Comparison of ENCODE assay signal across 1 cellular context in genomic region chr11:19976281-19976941, GRCh38.
TF ChIP-seq lines count a peak whose summit lies in the region.

No MANE protein-coding gene starts in this region.

TF ChIP-seq in HepG2, 621 proteins besides CTCF, POLR2A, EP300 and RAD21 (continued from another document and continues in another):
- TF ChIP-seq AFF4 (CRISPR knock-in tag; IDR thresholded peaks at IDR 0.05) (0 out of 2 replicates have a peak, but pooled peaks have one; percentile 22), PHF21A (CRISPR knock-in tag; IDR thresholded peaks at IDR 0.05) (peak; percentile 62), HDAC1 (CRISPR knock-in tag; IDR thresholded peaks at IDR 0.05) (peak; percentile 77), RXRA (CRISPR knock-in tag; IDR thresholded peaks at IDR 0.05) (0 out of 2 replicates have a peak, but pooled peaks have one; percentile 42), ZNF574 (CRISPR knock-in tag; IDR thresholded peaks at IDR 0.05) (peak; percentile 43; the same call in 1 of the 2 replicates), ZNF687 (CRISPR knock-in tag; IDR thresholded peaks at IDR 0.05) (peak; percentile 71), ZSCAN29 (CRISPR knock-in tag; conservative IDR thresholded peaks at IDR 0.05) (peak; percentile 73; the same call in 1 of the 2 replicates), ISX (CRISPR knock-in tag; conservative IDR thresholded peaks at IDR 0.05) (no peak), BHLHE40 (IDR thresholded peaks at IDR 0.05; ENCODE audit: low read length) (no peak), PAF1 (CRISPR knock-in tag; IDR thresholded peaks at IDR 0.05) (no peak), MEIS2 (CRISPR knock-in tag; IDR thresholded peaks at IDR 0.05) (peak; percentile 78; the same call in 1 of the 2 replicates), ARNT2 (CRISPR knock-in tag; IDR thresholded peaks at IDR 0.05; ENCODE audit: low read depth) (peak; percentile 57; the same call in 1 of the 2 replicates), HIVEP1 (CRISPR knock-in tag; IDR thresholded peaks at IDR 0.05) (0 out of 2 replicates have a peak, but pooled peaks have one; percentile 13), ZNF224 (CRISPR knock-in tag; IDR thresholded peaks at IDR 0.05) (no peak), DMAP1 (CRISPR knock-in tag; IDR thresholded peaks at IDR 0.05) (0 out of 2 replicates have a peak, but pooled peaks have one; percentile 29), ZMYM4 (CRISPR knock-in tag; IDR thresholded peaks at IDR 0.05) (peak; percentile 64; the same call in 1 of the 2 replicates), ZNF83 (CRISPR knock-in tag; IDR thresholded peaks at IDR 0.05; ENCODE audit: borderline replicate concordance) (peak; percentile 37; the same call in 1 of the 2 replicates), HBP1 (CRISPR knock-in tag; IDR thresholded peaks at IDR 0.05; ENCODE audit: low read depth) (peak; percentile 39; the same call in 1 of the 2 replicates), ZHX1 (CRISPR knock-in tag; IDR thresholded peaks at IDR 0.05; ENCODE audit: low read depth) (0 out of 2 replicates have a peak, but pooled peaks have one; percentile 19), PREB (CRISPR knock-in tag; IDR thresholded peaks at IDR 0.05) (no peak), LCORL (IDR thresholded peaks at IDR 0.05) (no peak), LCORL (CRISPR knock-in tag; IDR thresholded peaks at IDR 0.05) (0 out of 2 replicates have a peak, but pooled peaks have one; percentile 47), ZBTB7B (CRISPR knock-in tag; IDR thresholded peaks at IDR 0.05) (peak; percentile 73), YEATS2 (CRISPR knock-in tag; IDR thresholded peaks at IDR 0.05; ENCODE audit: borderline replicate concordance) (peak; percentile 52; the same call in 1 of the 2 replicates), RARA (CRISPR knock-in tag; IDR thresholded peaks at IDR 0.05) (peak; percentile 67), CREB1 (IDR thresholded peaks at IDR 0.05) (0 out of 2 replicates have a peak, but pooled peaks have one; percentile 15), CREB1 (CRISPR knock-in tag; IDR thresholded peaks at IDR 0.05) (0 out of 2 replicates have a peak, but pooled peaks have one; percentile 28), ZNF724P (CRISPR knock-in tag; IDR thresholded peaks at IDR 0.05; ENCODE audit: borderline replicate concordance) (no peak)
- TF ChIP-seq, protein P1, sequence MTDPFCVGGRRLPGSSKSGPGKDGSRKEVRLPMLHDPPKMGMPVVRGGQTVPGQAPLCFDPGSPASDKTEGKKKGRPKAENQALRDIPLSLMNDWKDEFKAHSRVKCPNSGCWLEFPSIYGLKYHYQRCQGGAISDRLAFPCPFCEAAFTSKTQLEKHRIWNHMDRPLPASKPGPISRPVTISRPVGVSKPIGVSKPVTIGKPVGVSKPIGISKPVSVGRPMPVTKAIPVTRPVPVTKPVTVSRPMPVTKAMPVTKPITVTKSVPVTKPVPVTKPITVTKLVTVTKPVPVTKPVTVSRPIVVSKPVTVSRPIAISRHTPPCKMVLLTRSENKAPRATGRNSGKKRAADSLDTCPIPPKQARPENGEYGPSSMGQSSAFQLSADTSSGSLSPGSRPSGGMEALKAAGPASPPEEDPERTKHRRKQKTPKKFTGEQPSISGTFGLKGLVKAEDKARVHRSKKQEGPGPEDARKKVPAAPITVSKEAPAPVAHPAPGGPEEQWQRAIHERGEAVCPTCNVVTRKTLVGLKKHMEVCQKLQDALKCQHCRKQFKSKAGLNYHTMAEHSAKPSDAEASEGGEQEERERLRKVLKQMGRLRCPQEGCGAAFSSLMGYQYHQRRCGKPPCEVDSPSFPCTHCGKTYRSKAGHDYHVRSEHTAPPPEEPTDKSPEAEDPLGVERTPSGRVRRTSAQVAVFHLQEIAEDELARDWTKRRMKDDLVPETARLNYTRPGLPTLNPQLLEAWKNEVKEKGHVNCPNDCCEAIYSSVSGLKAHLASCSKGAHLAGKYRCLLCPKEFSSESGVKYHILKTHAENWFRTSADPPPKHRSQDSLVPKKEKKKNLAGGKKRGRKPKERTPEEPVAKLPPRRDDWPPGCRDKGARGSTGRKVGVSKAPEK (CRISPR knock-in tag; IDR thresholded peaks at IDR 0.05; ENCODE audit: borderline replicate concordance): peak; percentile 81; the same call in 1 of the 2 replicates
- TF ChIP-seq, protein P2, sequence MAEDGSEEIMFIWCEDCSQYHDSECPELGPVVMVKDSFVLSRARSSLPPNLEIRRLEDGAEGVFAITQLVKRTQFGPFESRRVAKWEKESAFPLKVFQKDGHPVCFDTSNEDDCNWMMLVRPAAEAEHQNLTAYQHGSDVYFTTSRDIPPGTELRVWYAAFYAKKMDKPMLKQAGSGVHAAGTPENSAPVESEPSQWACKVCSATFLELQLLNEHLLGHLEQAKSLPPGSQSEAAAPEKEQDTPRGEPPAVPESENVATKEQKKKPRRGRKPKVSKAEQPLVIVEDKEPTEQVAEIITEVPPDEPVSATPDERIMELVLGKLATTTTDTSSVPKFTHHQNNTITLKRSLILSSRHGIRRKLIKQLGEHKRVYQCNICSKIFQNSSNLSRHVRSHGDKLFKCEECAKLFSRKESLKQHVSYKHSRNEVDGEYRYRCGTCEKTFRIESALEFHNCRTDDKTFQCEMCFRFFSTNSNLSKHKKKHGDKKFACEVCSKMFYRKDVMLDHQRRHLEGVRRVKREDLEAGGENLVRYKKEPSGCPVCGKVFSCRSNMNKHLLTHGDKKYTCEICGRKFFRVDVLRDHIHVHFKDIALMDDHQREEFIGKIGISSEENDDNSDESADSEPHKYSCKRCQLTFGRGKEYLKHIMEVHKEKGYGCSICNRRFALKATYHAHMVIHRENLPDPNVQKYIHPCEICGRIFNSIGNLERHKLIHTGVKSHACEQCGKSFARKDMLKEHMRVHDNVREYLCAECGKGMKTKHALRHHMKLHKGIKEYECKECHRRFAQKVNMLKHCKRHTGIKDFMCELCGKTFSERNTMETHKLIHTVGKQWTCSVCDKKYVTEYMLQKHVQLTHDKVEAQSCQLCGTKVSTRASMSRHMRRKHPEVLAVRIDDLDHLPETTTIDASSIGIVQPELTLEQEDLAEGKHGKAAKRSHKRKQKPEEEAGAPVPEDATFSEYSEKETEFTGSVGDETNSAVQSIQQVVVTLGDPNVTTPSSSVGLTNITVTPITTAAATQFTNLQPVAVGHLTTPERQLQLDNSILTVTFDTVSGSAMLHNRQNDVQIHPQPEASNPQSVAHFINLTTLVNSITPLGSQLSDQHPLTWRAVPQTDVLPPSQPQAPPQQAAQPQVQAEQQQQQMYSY (CRISPR knock-in tag; IDR thresholded peaks at IDR 0.05): no peak
- TF ChIP-seq, protein P3, sequence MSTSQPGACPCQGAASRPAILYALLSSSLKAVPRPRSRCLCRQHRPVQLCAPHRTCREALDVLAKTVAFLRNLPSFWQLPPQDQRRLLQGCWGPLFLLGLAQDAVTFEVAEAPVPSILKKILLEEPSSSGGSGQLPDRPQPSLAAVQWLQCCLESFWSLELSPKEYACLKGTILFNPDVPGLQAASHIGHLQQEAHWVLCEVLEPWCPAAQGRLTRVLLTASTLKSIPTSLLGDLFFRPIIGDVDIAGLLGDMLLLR (CRISPR knock-in tag; IDR thresholded peaks at IDR 0.05): no peak
